9 cellular contexts compared by ENCODE assay signal in genomic region chr15:77753238-77753873, GRCh38.
A peak's percentile ranks its signal among the peaks of the same experiment; 100 is the strongest.
DNase-seq lines count a peak whose midpoint lies in the region; ATAC-seq and TF ChIP-seq lines count a peak whose summit lies in the region.
"Had no signal": no experiment of that assay in that cellular context is flagged by ENCODE, and none has a peak within 500 bp of the region (broad histone marks: within the 10 kb centered on the region; RNA-seq: fewer than 3 reads in every experiment).

No MANE protein-coding gene starts in this region.

- no TSS peak for BruUV-seq in mammary epithelial cell (replicated peaks; lab: Mats Ljungman, UMichigan)

- H3K36me3 ChIP-seq in Karpas-422 (ENCODE audit: insufficient read depth, low read length) (no peaks in the 10 kb centered on the region), mammary epithelial cell (ENCODE audit: insufficient read depth, low read length) (no peaks in the 10 kb centered on the region)
- H3K36me3 ChIP-seq: gastroesophageal sphincter had no signal

- CTCF ChIA-PET in mammary epithelial cell (lab: Charles Lee; ENCODE audit: low non-redundant PET), result no interaction called here

- H4K20me1 ChIP-seq in Karpas-422 (ENCODE audit: insufficient read depth, low read depth, low read length) (0 out of 2 replicates have a peak, but pooled peaks cover 4% of the 10 kb centered on the region), mammary epithelial cell (ENCODE audit: insufficient read depth, low read length) (no peaks in the 10 kb centered on the region)

- DNase-seq in GM12865 (ENCODE audit: low read depth) (peak; percentile 10), Karpas-422 (peak; percentile 63), mammary epithelial cell (peak; percentile 6), midbrain (lab: John Stamatoyannopoulos, UW) (peak; percentile 39), NCI-H526 treated with DMSO at 0.1 percent for 48 hours (lab: John Stamatoyannopoulos, UW) (no peak)
- DNase-seq: occipital lobe had no signal

- no peak for TF ChIP-seq CTCF in GM12865 (IDR thresholded peaks at IDR 0.05; ENCODE audit: insufficient read depth, low read depth, low read length, missing control alignments)
- TF ChIP-seq CTCF in mammary epithelial cell (conservative IDR thresholded peaks at IDR 0.05 in 1 of 2, IDR thresholded peaks at IDR 0.05 in 1 of 2; ENCODE audit: extremely low read depth in 1 of 2, insufficient read depth in 1 of 2, low read depth in 1 of 2, low read length in 2 of 2), result no peak

- H3K4me3 ChIP-seq in GM12865 (ENCODE audit: low read depth, low read length) (no peak overlapping the region), Karpas-422 (ENCODE audit: low read length) (no peak overlapping the region), mammary epithelial cell (replicated peaks in 1 of 3; ENCODE audit: insufficient read depth in 1 of 3, low read depth in 2 of 3, low read length in 3 of 3) (no peak overlapping the region)
- H3K4me3 ChIP-seq: gastroesophageal sphincter had no signal

- dilution Hi-C loops in mammary epithelial cell (cut with HindIII; ENCODE audit: low sequenced_read_pairs), result loop anchor here (5.0 kb wide), 1 partner anchor 104 kb away; no protein-coding TSS in a partner anchor

- WGBS in mammary epithelial cell (ENCODE audit: low coverage, missing lambda C conversion rate), result 30% methylated on average over 6 of the region's 9 CpGs

- no peaks in the 10 kb centered on the region for H3K9me3 ChIP-seq in Karpas-422 (ENCODE audit: low read length)
- H3K9me3 ChIP-seq in mammary epithelial cell (replicated peaks; ENCODE audit: insufficient read depth, low read length), result no peaks in the 10 kb centered on the region
- H3K9me3 ChIP-seq: gastroesophageal sphincter had no signal

- intact Hi-C loops in mammary epithelial cell (cut with micrococcal nuclease), result no loop called here

- H3K9ac ChIP-seq in Karpas-422 (ENCODE audit: low read length) (no peak overlapping the region), mammary epithelial cell (ENCODE audit: insufficient read depth, low read length) (no peak overlapping the region)

- in situ Hi-C loops in mammary epithelial cell (cut with MboI; ENCODE audit: low sequenced_read_pairs in 2 of 2), result no loop called here

- H2AFZ ChIP-seq in Karpas-422 (ENCODE audit: low read length) (no peak overlapping the region), mammary epithelial cell (ENCODE audit: low read depth, low read length) (no peak overlapping the region)

- H3K4me2 ChIP-seq in Karpas-422 (ENCODE audit: low read depth, low read length, poor library complexity, severe bottlenecking) (no peak overlapping the region), mammary epithelial cell (ENCODE audit: insufficient read depth, low read depth, low read length) (no peak overlapping the region)

- no peaks in the 10 kb centered on the region for H3K4me1 ChIP-seq in Karpas-422 (ENCODE audit: low read length)
- H3K4me1 ChIP-seq in mammary epithelial cell (ENCODE audit: insufficient read depth, low read length), result no peaks in the 10 kb centered on the region
- H3K4me1 ChIP-seq: gastroesophageal sphincter had no signal

- H3K27me3 ChIP-seq in Karpas-422 (ENCODE audit: low read length) (no peaks in the 10 kb centered on the region), mammary epithelial cell (ENCODE audit: insufficient read depth, low read length) (no peaks in the 10 kb centered on the region)

- H3K27ac ChIP-seq in Karpas-422 (ENCODE audit: low read length) (no peak overlapping the region), mammary epithelial cell (ENCODE audit: insufficient read depth, low read depth, low read length) (no peak overlapping the region)
- H3K27ac ChIP-seq: gastroesophageal sphincter had no signal

- H3K79me2 ChIP-seq in Karpas-422 (ENCODE audit: low read length) (no peaks in the 10 kb centered on the region), mammary epithelial cell (ENCODE audit: insufficient read depth, low read length) (no peaks in the 10 kb centered on the region)

- no peaks in the 10 kb centered on the region for H3K9me2 ChIP-seq in Karpas-422 (replicated peaks; ENCODE audit: insufficient read depth, low read length)

- ATAC-seq in GM18909 (IDR thresholded peaks at IDR 0.05; ENCODE audit: poor library complexity, unreplicated experiment) (no peak), GM21447 (IDR thresholded peaks at IDR 0.05; ENCODE audit: unreplicated experiment) (no peak)
- ATAC-seq: gastroesophageal sphincter had no signal
